8 cellular contexts compared by ENCODE assay signal in genomic region chr12:15590180-15590826, GRCh38.
A peak's percentile ranks its signal among the peaks of the same experiment; 100 is the strongest.
DNase-seq lines count a peak whose midpoint lies in the region; TF ChIP-seq lines count a peak whose summit lies in the region.

No MANE protein-coding gene starts in this region.

- no peak overlapping the region for H4K5ac ChIP-seq in H9 (ENCODE audit: insufficient read length, low read depth, low read length)

- CTCF ChIA-PET in RWPE1 (lab: Yijun Ruan, JAX), result interaction anchor here (0.7 to 2.1 kb wide), 10 partner anchors 9 to 405 kb away, joined by 3 to 17 read pairs (median 4); partner anchors contain the start of gene EPS8
- CTCF ChIA-PET in activated naive CD4-positive, alpha-beta T cell treated with anti-CD3 and anti-CD28 coated beads, Interleukin-2, amount 10 ng/mL, durations not matched to agents 7 days and 5 days (lab: Charles Lee), result interaction anchor here (0.5 to 15.5 kb wide), 19 partner anchors 9 to 313 kb away, joined by 3 to 527 read pairs (median 4); no protein-coding TSS in a partner anchor

- H3T11ph ChIP-seq in H9 (ENCODE audit: low read length), result no peak overlapping the region

- no peak overlapping the region for H2AK5ac ChIP-seq in H9 (ENCODE audit: insufficient read length, low read length)

- H3K27me3 ChIP-seq in H9 (ENCODE audit: insufficient read depth, low read length), result no peaks in the 10 kb centered on the region
- no peaks in the 10 kb centered on the region for H3K27me3 ChIP-seq in vagina

- TF ChIP-seq CTCF in H9 (conservative IDR thresholded peaks at IDR 0.05) (peak; percentile 91), RWPE1 (conservative IDR thresholded peaks at IDR 0.05; ENCODE audit: low read depth) (peak; percentile 80), vagina (IDR thresholded peaks at IDR 0.05) (peak; percentile 75 to 84 (median 83))

- no peak overlapping the region for H3K56ac ChIP-seq in H9 (ENCODE audit: insufficient read length, low read depth, low read length)

- no peak overlapping the region; a peak in 2 of 7 replicates for H3K27ac Mint-ChIP-seq in H9
- no peak overlapping the region for H3K27ac Mint-ChIP-seq in activated naive CD4-positive, alpha-beta T cell treated with anti-CD3 and anti-CD28 coated beads, Interleukin-2, amount 10 ng/mL, durations not matched to agents 7 days and 5 days

- H2BK20ac ChIP-seq in H9 (ENCODE audit: low read depth, low read length, poor library complexity, severe bottlenecking), result no peak overlapping the region

- no peak overlapping the region for H2BK120ac ChIP-seq in H9 (ENCODE audit: low read depth, low read length, poor library complexity, severe bottlenecking)

- H2BK5ac ChIP-seq in H9 (ENCODE audit: insufficient read length, low read length), result no peak overlapping the region

- H3K27me3 Mint-ChIP-seq in H9 (ENCODE audit: low read depth), result peaks cover 18% of the 10 kb centered on the region
- no peaks in the 10 kb centered on the region for H3K27me3 Mint-ChIP-seq in activated naive CD4-positive, alpha-beta T cell treated with anti-CD3 and anti-CD28 coated beads, Interleukin-2, amount 10 ng/mL, durations not matched to agents 7 days and 5 days

- H3K36me3 Mint-ChIP-seq in H9 (ENCODE audit: insufficient read depth in 1 of 3, low read depth in 3 of 3), result no peaks in the 10 kb centered on the region
- H3K36me3 Mint-ChIP-seq in activated naive CD4-positive, alpha-beta T cell treated with anti-CD3 and anti-CD28 coated beads, Interleukin-2, amount 10 ng/mL, durations not matched to agents 7 days and 5 days, result peaks cover 22% of the 10 kb centered on the region

- intact Hi-C loops in vagina (cut with DNase I), result loop anchor here (2.0 kb wide), 1 partner anchor 266 kb away; no protein-coding TSS in a partner anchor

- POLR2A ChIA-PET in RWPE1 (lab: Yijun Ruan, JAX; ENCODE audit: low non-redundant PET), result no interaction called here

- H2AFZ ChIP-seq in H9 (ENCODE audit: low read length), result no peak overlapping the region

- H3K79me2 ChIP-seq in H9 (ENCODE audit: insufficient read depth, low read length), result no peaks in the 10 kb centered on the region

- no peak overlapping the region for H3K4ac ChIP-seq in H9 (ENCODE audit: low read depth, low read length)

- H3K9ac ChIP-seq in H9 (ENCODE audit: extremely low read depth, insufficient read length, low read length), result no peak overlapping the region

- TF ChIP-seq POLR2A in vagina (IDR thresholded peaks at IDR 0.05), result no peak

- no CpG with 5 or more reads among the region's 16 CpGs for WGBS in H9 (ENCODE audit: extremely low coverage, insufficient read length, low lambda C conversion rate)

- no peaks in the 10 kb centered on the region for H3K9me3 ChIP-seq in H9 (ENCODE audit: control insufficient read depth, low read depth, low read length)
- no peaks in the 10 kb centered on the region for H3K9me3 ChIP-seq in vagina

- H3K14ac ChIP-seq in H9 (ENCODE audit: insufficient read depth, low read length), result peak overlapping the region; percentile 72; the same call in 1 of the 2 replicates

- peak overlapping the region; percentile 59 to 64; a peak in 3 of 5 replicates for H3K4me3 Mint-ChIP-seq in H9
- H3K4me3 Mint-ChIP-seq in activated naive CD4-positive, alpha-beta T cell treated with anti-CD3 and anti-CD28 coated beads, Interleukin-2, amount 10 ng/mL, durations not matched to agents 7 days and 5 days, result peak overlapping the region; percentile 16

- H3K18ac ChIP-seq in H9 (ENCODE audit: insufficient read length, low read depth, low read length), result no peak overlapping the region

- no peak overlapping the region for H2BK15ac ChIP-seq in H9 (ENCODE audit: low read depth, low read length)

- no peak overlapping the region for H4K91ac ChIP-seq in H9 (ENCODE audit: insufficient read length, low read depth, low read length)

- H2BK12ac ChIP-seq in H9 (ENCODE audit: insufficient read length, low read depth, low read length), result no peak overlapping the region

- H3K23ac ChIP-seq in H9 (ENCODE audit: insufficient read length, low read depth, low read length), result no peak overlapping the region

- H4K8ac ChIP-seq in H9 (replicated peaks; ENCODE audit: insufficient read length, low read depth, low read length), result no peak overlapping the region

- no peaks in the 10 kb centered on the region for H3K23me2 ChIP-seq in H9 (ENCODE audit: insufficient read length, low read depth, low read length, poor library complexity, severe bottlenecking)

- peaks cover 14 to 16% of the 10 kb centered on the region in 2 experiments for H3K4me1 Mint-ChIP-seq in H9
- peaks cover 12% of the 10 kb centered on the region for H3K4me1 Mint-ChIP-seq in activated naive CD4-positive, alpha-beta T cell treated with anti-CD3 and anti-CD28 coated beads, Interleukin-2, amount 10 ng/mL, durations not matched to agents 7 days and 5 days

- no peaks in the 10 kb centered on the region for H3K9me3 Mint-ChIP-seq in H9
- H3K9me3 Mint-ChIP-seq in activated naive CD4-positive, alpha-beta T cell treated with anti-CD3 and anti-CD28 coated beads, Interleukin-2, amount 10 ng/mL, durations not matched to agents 7 days and 5 days, result no peaks in the 10 kb centered on the region

- DNase-seq in GM03348 (ENCODE audit: low spot score) (peak; percentile 84), H9 (peak; percentile 64), LHCN-M2 (ENCODE audit: low read depth) (peak; percentile 74), RWPE1 (ENCODE audit: low spot score) (peak; percentile 80), germinal center (ENCODE audit: low spot score) (peak; percentile 77), nucleus accumbens (lab: John Stamatoyannopoulos, UW) (peak in 52 of 56 donors; percentile 7 to 89 (median 54)), vagina (ENCODE audit: extremely low spot score in 2 of 2) (no peak)
- DNase-seq in activated naive CD4-positive, alpha-beta T cell treated with anti-CD3 and anti-CD28 coated beads, Interleukin-2, amount 10 ng/mL, durations not matched to agents 7 days and 5 days, result peak; percentile 58

- H3K36me3 ChIP-seq in vagina, result no peaks in the 10 kb centered on the region

- no peaks in the 10 kb centered on the region for H4K20me1 ChIP-seq in H9 (ENCODE audit: control insufficient read depth, insufficient read depth, insufficient read length)

- no peaks in the 10 kb centered on the region for H3K4me1 ChIP-seq in H9 (ENCODE audit: insufficient read depth, low read length)
- H3K4me1 ChIP-seq in vagina, result peaks cover 4% of the 10 kb centered on the region

- H3K79me1 ChIP-seq in H9 (ENCODE audit: insufficient read depth, low read depth, low read length, poor library complexity, severe bottlenecking), result no peaks in the 10 kb centered on the region

- peak overlapping the region; percentile 22 to 32 for H3K4me3 ChIP-seq in vagina

- no peak overlapping the region for H3K27ac ChIP-seq in H9 (ENCODE audit: insufficient read length, low read depth, low read length)
- H3K27ac ChIP-seq in RWPE1, result no peak overlapping the region
- H3K27ac ChIP-seq in vagina, result peak overlapping the region; percentile 5

- peak overlapping the region; percentile 32 for H3K4me2 ChIP-seq in H9 (ENCODE audit: insufficient read depth, insufficient read length, low read length)

Comparison
In these comparisons a context has a peak if more than half of its experiments do, and no peak if none do; other contexts are left out.
1. DNase-seq: peak in GM03348 (single experiment), H9 (single experiment), LHCN-M2 (single experiment), RWPE1 (single experiment), activated naive CD4-positive, alpha-beta T cell treated with anti-CD3 and anti-CD28 coated beads, Interleukin-2, amount 10 ng/mL, durations not matched to agents 7 days and 5 days (single experiment), germinal center (single experiment) and nucleus accumbens (52 of 56); none in vagina (0 of 2).
2. Peak in every context shown above with its lines, with median percentiles within 50 percentile points of each other: CTCF ChIP-seq.